Comparison of ENCODE assay signal across 25 cellular contexts in the genomic region with DNA sequence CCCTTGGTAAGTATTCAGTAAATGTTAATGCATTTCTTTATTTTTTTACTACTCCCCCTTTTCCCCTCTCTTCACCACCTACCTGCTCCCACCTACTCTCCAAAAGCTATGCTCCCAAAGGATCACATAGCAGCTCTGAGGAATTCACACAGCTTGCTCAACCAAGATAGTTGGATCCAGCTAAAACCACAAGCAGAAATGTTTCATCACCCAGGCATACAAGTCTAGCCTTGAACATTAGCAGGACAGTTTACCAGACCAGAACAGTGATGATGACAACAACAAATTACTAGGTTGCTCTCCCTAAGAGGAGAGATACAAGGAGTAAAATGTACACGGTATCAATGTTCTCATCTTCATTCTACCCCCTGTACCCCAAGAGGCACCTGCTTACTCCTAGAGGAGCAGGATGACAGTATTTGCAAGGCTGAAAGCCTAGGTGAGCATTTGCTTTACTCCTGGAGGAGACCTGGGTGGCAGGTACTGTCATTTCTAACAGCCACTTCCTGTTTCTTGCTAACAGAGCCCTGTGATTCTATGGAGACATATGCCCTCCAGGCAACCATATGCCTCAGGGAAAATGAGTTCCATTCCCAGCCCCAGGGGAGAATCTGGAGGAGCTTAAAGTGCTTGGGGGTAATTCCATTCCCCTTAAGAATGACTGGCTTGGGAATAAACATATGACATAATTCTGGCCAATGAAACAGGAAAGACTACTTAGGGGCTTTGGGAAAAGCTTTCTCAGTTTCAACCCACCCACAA.
DNase-seq lines count a peak whose midpoint lies in the region; ATAC-seq, FAIRE-seq and TF ChIP-seq lines count a peak whose summit lies in the region.
"Had no signal": no experiment of that assay in that cellular context is flagged by ENCODE, and none has a peak within 500 bp of the region (broad histone marks: within the 10 kb centered on the region; RNA-seq: fewer than 3 reads in every experiment).

No MANE protein-coding gene starts in this region.

- H3K9me3 Mint-ChIP-seq in astrocyte (ENCODE audit: unreplicated experiment), result no peaks in the 10 kb centered on the region
- H3K9me3 Mint-ChIP-seq in glutamatergic neuron (ENCODE audit: unreplicated experiment), result peaks cover 10% of the 10 kb centered on the region
- H3K9me3 Mint-ChIP-seq in GM23338, result no peaks in the 10 kb centered on the region

- H3K4me3 Mint-ChIP-seq in astrocyte (ENCODE audit: unreplicated experiment) (no peak overlapping the region), glutamatergic neuron (ENCODE audit: unreplicated experiment) (peak overlapping the region; percentile 21), GM23338 (no peak overlapping the region)
- H3K4me3 Mint-ChIP-seq: activated naive CD8-positive, alpha-beta T cell; CD8-positive, alpha-beta memory T cell; naive thymus-derived CD8-positive, alpha-beta T cell had no signal

- H3K36me3 Mint-ChIP-seq in astrocyte (ENCODE audit: low read depth, unreplicated experiment) (peaks cover 2% of the 10 kb centered on the region), glutamatergic neuron (ENCODE audit: unreplicated experiment) (peaks cover 13% of the 10 kb centered on the region), GM23338 (ENCODE audit: low read depth) (no peaks in the 10 kb centered on the region)
- H3K36me3 Mint-ChIP-seq: activated naive CD8-positive, alpha-beta T cell; CD8-positive, alpha-beta memory T cell; naive thymus-derived CD8-positive, alpha-beta T cell had no signal

- no peaks in the 10 kb centered on the region for H3K27me3 ChIP-seq in astrocyte (ENCODE audit: insufficient read depth, low read length)
- H3K27me3 ChIP-seq in A673 (replicated peaks; ENCODE audit: insufficient read depth, low read depth, low read length, poor library complexity), result no peaks in the 10 kb centered on the region
- H3K27me3 ChIP-seq in GM23338 (ENCODE audit: insufficient read depth), result no peaks in the 10 kb centered on the region
- H3K27me3 ChIP-seq in small intestine (ENCODE audit: control insufficient read depth in 2 of 2, insufficient read depth in 2 of 2, low read length in 2 of 2), result no peaks in the 10 kb centered on the region
- H3K27me3 ChIP-seq: upper lobe of right lung had no signal

- H3K79me2 ChIP-seq in astrocyte (ENCODE audit: insufficient read depth, low read length) (no peaks in the 10 kb centered on the region), GM23338 (replicated peaks; ENCODE audit: insufficient read depth) (no peaks in the 10 kb centered on the region)

- ATAC-seq in GM23338, result no peak
- ATAC-seq: naive thymus-derived CD8-positive, alpha-beta T cell; upper lobe of right lung had no signal

- H3K4me2 ChIP-seq in astrocyte (ENCODE audit: low read length), result no peak overlapping the region
- H3K4me2 ChIP-seq in GM23338, result no peak overlapping the region
- H3K4me2 ChIP-seq: SK-N-SH had no signal

- WGBS in small intestine, 3 donors, result 67 to 92% (median 81%) methylated on average over 1 of the region's 1 CpG

- H3F3A ChIP-seq in GM23338 (replicated peaks; ENCODE audit: low read depth), result no peaks in the 10 kb centered on the region

- TF ChIP-seq CTCF in astrocyte (IDR thresholded peaks at IDR 0.05; ENCODE audit: insufficient read depth, low read depth, low read length) (no peak), glutamatergic neuron (IDR thresholded peaks at IDR 0.05; ENCODE audit: partially characterized antibody, unreplicated experiment) (no peak), A673 (conservative IDR thresholded peaks at IDR 0.05; ENCODE audit: low read depth, low read length) (no peak), GM23338 (conservative IDR thresholded peaks at IDR 0.05; ENCODE audit: low read depth in 2 of 2) (no peak)

- H3K27ac Mint-ChIP-seq in astrocyte (ENCODE audit: unreplicated experiment) (peak overlapping the region; percentile 75), glutamatergic neuron (ENCODE audit: unreplicated experiment) (peak overlapping the region; percentile 56), GM23338 (no peak overlapping the region)
- H3K27ac Mint-ChIP-seq: activated naive CD8-positive, alpha-beta T cell; naive thymus-derived CD8-positive, alpha-beta T cell had no signal

- H3K27ac ChIP-seq in astrocyte (ENCODE audit: low read depth, low read length) (no peak overlapping the region), A673 (ENCODE audit: low read depth, low read length, poor library complexity, severe bottlenecking) (no peak overlapping the region), GM23338 (ENCODE audit: low read depth) (no peak overlapping the region), small intestine (ENCODE audit: low read depth in 1 of 2, low read length in 1 of 2) (no peak overlapping the region)
- H3K27ac ChIP-seq: upper lobe of right lung had no signal

- H3K27me3 Mint-ChIP-seq in astrocyte (ENCODE audit: low read depth, unreplicated experiment), result peaks cover 3% of the 10 kb centered on the region
- peaks cover 4% of the 10 kb centered on the region for H3K27me3 Mint-ChIP-seq in glutamatergic neuron (ENCODE audit: unreplicated experiment)
- H3K27me3 Mint-ChIP-seq in GM23338 (ENCODE audit: insufficient read depth, low read depth, poor library complexity), result no peaks in the 10 kb centered on the region

- peaks cover 5% of the 10 kb centered on the region; the same call in 1 of the 2 replicates for H3K9me2 ChIP-seq in GM23338 (ENCODE audit: insufficient read depth)
- H3K9me2 ChIP-seq: SK-N-SH had no signal

- intact Hi-C loops in A673 (cut with micrococcal nuclease; ENCODE audit: unreplicated experiment), result no loop called here

- H3K4me3 ChIP-seq in astrocyte (ENCODE audit: insufficient read depth, low read depth, low read length), result no peak overlapping the region
- H3K4me3 ChIP-seq in A673 (ENCODE audit: low read depth, low read length, poor library complexity, severe bottlenecking), result no peak overlapping the region
- H3K4me3 ChIP-seq in GM23338, result no peak overlapping the region
- no peak overlapping the region for H3K4me3 ChIP-seq in small intestine (ENCODE audit: low read depth in 1 of 2, low read length in 2 of 2)
- H3K4me3 ChIP-seq: upper lobe of right lung had no signal

- H2AFZ ChIP-seq in astrocyte (ENCODE audit: low read depth, low read length) (no peak overlapping the region), GM23338 (no peak overlapping the region)

- peak; percentile 54 for FAIRE-seq in astrocyte (lab: Jason Lieb, UNC)
- peak; percentile 68 for FAIRE-seq in urothelium cell line (lab: Jason Lieb, UNC)
- no peak for FAIRE-seq in small intestine (lab: Jason Lieb, UNC)
- FAIRE-seq: H1 had no signal

- no peaks in the 10 kb centered on the region for H3K9me3 ChIP-seq in astrocyte (ENCODE audit: insufficient read depth, low read depth, low read length)
- no peaks in the 10 kb centered on the region for H3K9me3 ChIP-seq in A673 (ENCODE audit: low read depth, low read length, poor library complexity, severe bottlenecking)
- no peaks in the 10 kb centered on the region for H3K9me3 ChIP-seq in small intestine (ENCODE audit: control insufficient read depth, low read depth)
- H3K9me3 ChIP-seq: SK-N-SH, upper lobe of right lung had no signal

- H3K4me1 Mint-ChIP-seq in astrocyte (ENCODE audit: low read depth, unreplicated experiment) (peaks cover 18% of the 10 kb centered on the region), glutamatergic neuron (ENCODE audit: low read depth, unreplicated experiment) (peaks cover 22% of the 10 kb centered on the region), GM23338 (peaks cover 36% of the 10 kb centered on the region)
- H3K4me1 Mint-ChIP-seq: CD8-positive, alpha-beta memory T cell; naive thymus-derived CD8-positive, alpha-beta T cell had no signal

- no TSS peak for BruUV-seq in A673 (replicated peaks; lab: Mats Ljungman, UMichigan)

- H3K4me1 ChIP-seq in astrocyte (ENCODE audit: insufficient read depth, low read length) (peaks cover 6% of the 10 kb centered on the region), A673 (ENCODE audit: insufficient read depth, low read length, poor library complexity, severe bottlenecking) (no peaks in the 10 kb centered on the region), GM23338 (ENCODE audit: insufficient read depth) (peaks cover 17% of the 10 kb centered on the region), small intestine (ENCODE audit: control insufficient read depth in 2 of 2, insufficient read depth in 1 of 2, low read depth in 1 of 2, low read length in 1 of 2) (no peaks in the 10 kb centered on the region)
- H3K4me1 ChIP-seq: upper lobe of right lung had no signal

- H4K20me1 ChIP-seq in astrocyte (ENCODE audit: insufficient read depth, low read length) (no peaks in the 10 kb centered on the region), GM23338 (replicated peaks; ENCODE audit: insufficient read depth) (no peaks in the 10 kb centered on the region)

- POLR2A ChIA-PET in A673 (lab: Charles Lee; ENCODE audit: low non-redundant PET), result no interaction called here

- DNase-seq in NCI-H2171 treated with DMSO at 0.1 percent for 48 hours (lab: John Stamatoyannopoulos, UW) (peak; percentile 2), NCI-H2171 (lab: John Stamatoyannopoulos, UW) (no peak), astrocyte (ENCODE audit: low read depth) (peak; percentile 87), glutamatergic neuron (peak; percentile 40), urothelium cell line (ENCODE audit: low spot score) (no peak), A673 (ENCODE audit: low spot score) (no peak), GM23338 (ENCODE audit: low spot score) (no peak), small intestine (no peak)
- DNase-seq: 8988T; activated CD4-positive, alpha-beta T cell treated with anti-CD3 and anti-CD28 coated beads, Interleukin-2, amount 50 U/mL, for 1 hour; activated T-cell treated with anti-CD3 and anti-CD28 coated beads, Interleukin-2, amount 50 U/mL, for 1 hour; CD8-positive, alpha-beta memory T cell; central memory CD4-positive, alpha-beta T cell; effector memory CD4-positive, alpha-beta T cell; foreskin fibroblast; naive thymus-derived CD8-positive, alpha-beta T cell; NCI-H1694; NCI-H526; OCI-M1; SK-N-SH; stimulated activated CD4-positive, alpha-beta T cell treated with anti-CD3 and anti-CD28 coated beads, Interleukin-12 subunit alpha, Interleukin-12 subunit beta, amount 100 ng/mL, for 4 hours; stimulated activated naive CD4-positive, alpha-beta T cell treated with Interleukin-2 at 50 U/mL for 16 hours; upper lobe of right lung had no signal

- CTCF ChIA-PET in A673 (lab: Charles Lee), result no interaction called here

- H3K9ac ChIP-seq in astrocyte (ENCODE audit: low read length), result no peak overlapping the region
- H3K9ac ChIP-seq: SK-N-SH had no signal

- no peaks in the 10 kb centered on the region for H3K36me3 ChIP-seq in astrocyte (ENCODE audit: insufficient read depth, low read length)
- no peaks in the 10 kb centered on the region for H3K36me3 ChIP-seq in A673 (ENCODE audit: insufficient read depth, low read length, poor library complexity, severe bottlenecking)
- no peaks in the 10 kb centered on the region for H3K36me3 ChIP-seq in GM23338 (ENCODE audit: insufficient read depth)
- H3K36me3 ChIP-seq in small intestine (ENCODE audit: control insufficient read depth in 2 of 2, insufficient read depth in 2 of 2, low read length in 2 of 2), result no peaks in the 10 kb centered on the region
- H3K36me3 ChIP-seq: upper lobe of right lung had no signal

Comparison
In these comparisons a context has a peak if more than half of its experiments do, and no peak if none do; other contexts are left out.
1. DNase-seq: peak in NCI-H2171 treated with DMSO at 0.1 percent for 48 hours (single experiment), astrocyte (single experiment) and glutamatergic neuron (single experiment); none in NCI-H2171 (single experiment), urothelium cell line (single experiment), A673 (single experiment), GM23338 (single experiment) and small intestine (single experiment).